Comparison of ENCODE assay signal across 15 cellular contexts in the genomic region with DNA sequence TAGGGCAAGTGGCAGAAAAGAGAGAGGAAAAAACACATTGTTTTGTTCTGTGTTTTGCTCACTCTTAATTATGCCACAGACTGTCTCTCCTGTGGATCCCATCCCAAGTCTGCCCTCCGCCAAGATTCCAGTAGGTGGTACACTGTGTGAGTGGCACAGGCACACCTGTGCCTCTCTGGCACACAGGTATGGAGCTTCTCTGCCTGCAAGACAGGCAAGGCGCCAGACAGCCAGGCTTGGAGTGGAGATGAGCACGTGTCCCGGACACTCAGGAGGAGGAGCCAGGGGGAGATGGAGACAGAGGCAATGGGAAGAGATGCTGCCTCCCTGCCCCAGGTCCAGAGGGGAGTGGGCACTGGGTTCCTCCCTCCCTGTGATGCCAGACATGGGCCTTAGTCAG.
DNase-seq lines count a peak whose midpoint lies in the region; ATAC-seq lines count a peak whose summit lies in the region.
"Had no signal": no experiment of that assay in that cellular context is flagged by ENCODE, and none has a peak within 500 bp of the region (broad histone marks: within the 10 kb centered on the region; RNA-seq: fewer than 3 reads in every experiment).

No MANE protein-coding gene starts in this region.

- DNase-seq in NCI-H82 (lab: John Stamatoyannopoulos, UW) (peak; percentile 33), NCI-H82 treated with DMSO at 0.1 percent for 48 hours (lab: John Stamatoyannopoulos, UW; ENCODE audit: unreplicated experiment) (no peak), NCI-H2029 treated with DMSO at 0.1 percent for 48 hours (lab: John Stamatoyannopoulos, UW) (peak; percentile 100), NCI-H69 (lab: John Stamatoyannopoulos, UW) (peak; percentile 70), AG20443 (ENCODE audit: low spot score) (no peak), EL (no peak)
- DNase-seq: activated CD4-positive, alpha-beta T cell treated with anti-CD3 and anti-CD28 coated beads, Interleukin-2, amount 50 U/mL, for 1 hour; central memory CD4-positive, alpha-beta T cell; GDM1; left lung; sigmoid colon; WERI-Rb-1 had no signal

- ATAC-seq in GM19035 (IDR thresholded peaks at IDR 0.05; ENCODE audit: unreplicated experiment) (no peak), GM18502 (IDR thresholded peaks at IDR 0.05; ENCODE audit: poor library complexity, unreplicated experiment) (no peak)
- ATAC-seq: activated naive CD4-positive, alpha-beta T cell treated with anti-CD3 and anti-CD28 coated beads, Interleukin-2, amount 50 U/mL, for 72 hours; left lung had no signal

Comparison
In these comparisons a context has a peak if more than half of its experiments do, and no peak if none do; other contexts are left out.
1. DNase-seq: peak in NCI-H82 (single experiment), NCI-H2029 treated with DMSO at 0.1 percent for 48 hours (single experiment) and NCI-H69 (single experiment); none in NCI-H82 treated with DMSO at 0.1 percent for 48 hours (single experiment), AG20443 (single experiment) and EL (single experiment).